34 cellular contexts compared by ENCODE assay signal in genomic region chr6:105954148-105954547, GRCh38.
"Had no signal": no experiment of that assay in that cellular context is flagged by ENCODE, and none has a peak within 500 bp of the region (broad histone marks: within the 10 kb centered on the region; RNA-seq: fewer than 3 reads in every experiment).

No MANE protein-coding gene starts in this region.

- H3K4me3 ChIP-seq: ascending aorta, cardiac muscle cell, colonic mucosa, left lung, lower lobe of right lung, right atrium auricular region, stomach, thyroid gland, upper lobe of right lung had no signal

- DNase-seq: activated CD4-positive, alpha-beta memory T cell treated with anti-CD3 and anti-CD28 coated beads, Interleukin-2, amount 10 ng/mL, durations not matched to agents 7 days and 5 days; activated CD4-positive, alpha-beta T cell treated with anti-CD3 and anti-CD28 coated beads, Interleukin-2, amount 10 ng/mL, durations not matched to agents 7 days and 5 days; activated CD8-positive, alpha-beta memory T cell treated with anti-CD3 and anti-CD28 coated beads, Interleukin-2, amount 50 U/mL, for 48 hours; activated gamma-delta T cell; activated naive CD4-positive, alpha-beta T cell treated with anti-CD3 and anti-CD28 coated beads, Interleukin-2, amount 10 ng/mL, durations not matched to agents 7 days and 5 days; activated naive CD8-positive, alpha-beta T cell treated with anti-CD3 and anti-CD28 coated beads, Interleukin-2, amount 10 ng/mL, durations not matched to agents 7 days and 5 days; activated T-cell treated with anti-CD3 and anti-CD28 coated beads, Interleukin-2, amount 50 U/mL, for 24 hours; cerebellar nuclear complex; colonic mucosa; dorsolateral prefrontal cortex; effector memory CD8-positive, alpha-beta T cell; foreskin fibroblast; head of caudate nucleus; hypothalamus; immature natural killer cell; kidney glomerular epithelial cell; left lung; lower lobe of right lung; mesenchymal stem cell; stimulated activated CD4-positive, alpha-beta T cell treated with anti-CD3 and anti-CD28 coated beads, Interleukin-15, amount 100 ng/mL, for 24 hours; stimulated activated CD4-positive, alpha-beta T cell treated with anti-CD3 and anti-CD28 coated beads, Interleukin-2, amount 100 ng/mL, for 24 hours; stimulated activated naive B cell treated with anti-CD40 and anti-IgM and Interleukin-4, amounts not matched to agents 10 μg/mL and 1 μg/mL and 100 μg/mL, for 72 hours; stomach; T-helper 9 cell; thyroid gland; upper lobe of right lung; WERI-Rb-1 had no signal

- H3K36me3 Mint-ChIP-seq: activated naive CD4-positive, alpha-beta T cell treated with anti-CD3 and anti-CD28 coated beads, Interleukin-2, amount 10 ng/mL, durations not matched to agents 7 days and 5 days; activated naive CD8-positive, alpha-beta T cell treated with anti-CD3 and anti-CD28 coated beads, Interleukin-2, amount 10 ng/mL, durations not matched to agents 7 days and 5 days; brain; immature natural killer cell; natural killer cell treated with Interleukin-12 subunit alpha and Interleukin-12 subunit beta and Interleukin-15 and Interleukin-18, amount 100 ng/mL, for 72 hours; stimulated activated naive B cell treated with anti-CD40 and anti-IgM and Interleukin-4, amounts not matched to agents 10 μg/mL and 1 μg/mL and 100 μg/mL, for 72 hours had no signal

- H3K4me1 Mint-ChIP-seq: brain; immature natural killer cell; stimulated activated naive B cell treated with anti-CD40 and anti-IgM and Interleukin-4, amounts not matched to agents 10 μg/mL and 1 μg/mL and 100 μg/mL, for 72 hours had no signal

- H3K27me3 Mint-ChIP-seq: activated CD4-positive, alpha-beta T cell treated with anti-CD3 and anti-CD28 coated beads, Interleukin-2, amount 10 ng/mL, durations not matched to agents 7 days and 5 days had no signal

- H3K4me3 Mint-ChIP-seq: activated CD4-positive, alpha-beta memory T cell treated with anti-CD3 and anti-CD28 coated beads, Interleukin-2, amount 10 ng/mL, durations not matched to agents 7 days and 5 days; activated CD4-positive, alpha-beta T cell treated with anti-CD3 and anti-CD28 coated beads, Interleukin-2, amount 10 ng/mL, durations not matched to agents 7 days and 5 days; activated naive CD4-positive, alpha-beta T cell treated with anti-CD3 and anti-CD28 coated beads, Interleukin-2, amount 10 ng/mL, durations not matched to agents 7 days and 5 days; activated naive CD8-positive, alpha-beta T cell treated with anti-CD3 and anti-CD28 coated beads, Interleukin-2, amount 10 ng/mL, durations not matched to agents 7 days and 5 days; activated T-cell treated with anti-CD3 and anti-CD28 coated beads, Interleukin-2, amount 50 U/mL, for 24 hours; brain; effector memory CD8-positive, alpha-beta T cell; immature natural killer cell; natural killer cell treated with Interleukin-12 subunit alpha and Interleukin-12 subunit beta and Interleukin-15 and Interleukin-18, amount 100 ng/mL, for 72 hours; stimulated activated naive B cell treated with anti-CD40 and anti-IgM and Interleukin-4, amounts not matched to agents 10 μg/mL and 1 μg/mL and 100 μg/mL, for 72 hours had no signal

- H3K27ac ChIP-seq: ascending aorta, cardiac muscle cell, colonic mucosa, dorsolateral prefrontal cortex, left lung, lower lobe of right lung, right atrium auricular region, stomach, thyroid gland, upper lobe of right lung, WERI-Rb-1 had no signal

- H3K36me3 ChIP-seq: ascending aorta, cardiac muscle cell, colonic mucosa, left lung, lower lobe of right lung, right atrium auricular region, stomach, thyroid gland, upper lobe of right lung, WERI-Rb-1 had no signal

- H3K9me3 Mint-ChIP-seq: activated CD4-positive, alpha-beta T cell treated with anti-CD3 and anti-CD28 coated beads, Interleukin-2, amount 10 ng/mL, durations not matched to agents 7 days and 5 days; activated naive CD4-positive, alpha-beta T cell treated with anti-CD3 and anti-CD28 coated beads, Interleukin-2, amount 10 ng/mL, durations not matched to agents 7 days and 5 days; activated T-cell treated with anti-CD3 and anti-CD28 coated beads, Interleukin-2, amount 50 U/mL, for 24 hours; effector memory CD8-positive, alpha-beta T cell; immature natural killer cell; natural killer cell treated with Interleukin-12 subunit alpha and Interleukin-12 subunit beta and Interleukin-15 and Interleukin-18, amount 100 ng/mL, for 72 hours; stimulated activated naive B cell treated with anti-CD40 and anti-IgM and Interleukin-4, amounts not matched to agents 10 μg/mL and 1 μg/mL and 100 μg/mL, for 72 hours had no signal

- H3K4me1 ChIP-seq: ascending aorta, colonic mucosa, lower lobe of right lung, right atrium auricular region, stomach, thyroid gland, upper lobe of right lung had no signal

- H3K9me3 ChIP-seq: ascending aorta, colonic mucosa, left lung, lower lobe of right lung, right atrium auricular region, stomach, thyroid gland, upper lobe of right lung had no signal

- H3K27me3 ChIP-seq: ascending aorta, cardiac muscle cell, colonic mucosa, left lung, right atrium auricular region, thyroid gland, upper lobe of right lung had no signal

- ATAC-seq: activated CD4-positive, CD25-positive, alpha-beta regulatory T cell treated with anti-CD3 and anti-CD28 coated beads, Interleukin-2, amount 50 U/mL, for 24 hours; effector memory CD8-positive, alpha-beta T cell; esophagus mucosa; left lung; lower lobe of right lung; natural killer cell treated with Interleukin-12 subunit alpha and Interleukin-12 subunit beta and Interleukin-15 and Interleukin-18, amount 100 ng/mL, for 72 hours; stimulated activated naive B cell treated with anti-CD40 and anti-IgM and Interleukin-4, amounts not matched to agents 10 μg/mL and 1 μg/mL and 100 μg/mL, for 72 hours; upper lobe of right lung had no signal

- H3K27ac Mint-ChIP-seq: activated CD4-positive, alpha-beta memory T cell treated with anti-CD3 and anti-CD28 coated beads, Interleukin-2, amount 10 ng/mL, durations not matched to agents 7 days and 5 days; activated CD4-positive, alpha-beta T cell treated with anti-CD3 and anti-CD28 coated beads, Interleukin-2, amount 10 ng/mL, durations not matched to agents 7 days and 5 days; activated naive CD4-positive, alpha-beta T cell treated with anti-CD3 and anti-CD28 coated beads, Interleukin-2, amount 10 ng/mL, durations not matched to agents 7 days and 5 days; activated naive CD8-positive, alpha-beta T cell treated with anti-CD3 and anti-CD28 coated beads, Interleukin-2, amount 10 ng/mL, durations not matched to agents 7 days and 5 days; activated T-cell treated with anti-CD3 and anti-CD28 coated beads, Interleukin-2, amount 50 U/mL, for 24 hours; brain; effector memory CD8-positive, alpha-beta T cell; immature natural killer cell; natural killer cell treated with Interleukin-12 subunit alpha and Interleukin-12 subunit beta and Interleukin-15 and Interleukin-18, amount 100 ng/mL, for 72 hours; stimulated activated naive B cell treated with anti-CD40 and anti-IgM and Interleukin-4, amounts not matched to agents 10 μg/mL and 1 μg/mL and 100 μg/mL, for 72 hours had no signal
